13 cellular contexts compared by ENCODE assay signal in the genomic region with DNA sequence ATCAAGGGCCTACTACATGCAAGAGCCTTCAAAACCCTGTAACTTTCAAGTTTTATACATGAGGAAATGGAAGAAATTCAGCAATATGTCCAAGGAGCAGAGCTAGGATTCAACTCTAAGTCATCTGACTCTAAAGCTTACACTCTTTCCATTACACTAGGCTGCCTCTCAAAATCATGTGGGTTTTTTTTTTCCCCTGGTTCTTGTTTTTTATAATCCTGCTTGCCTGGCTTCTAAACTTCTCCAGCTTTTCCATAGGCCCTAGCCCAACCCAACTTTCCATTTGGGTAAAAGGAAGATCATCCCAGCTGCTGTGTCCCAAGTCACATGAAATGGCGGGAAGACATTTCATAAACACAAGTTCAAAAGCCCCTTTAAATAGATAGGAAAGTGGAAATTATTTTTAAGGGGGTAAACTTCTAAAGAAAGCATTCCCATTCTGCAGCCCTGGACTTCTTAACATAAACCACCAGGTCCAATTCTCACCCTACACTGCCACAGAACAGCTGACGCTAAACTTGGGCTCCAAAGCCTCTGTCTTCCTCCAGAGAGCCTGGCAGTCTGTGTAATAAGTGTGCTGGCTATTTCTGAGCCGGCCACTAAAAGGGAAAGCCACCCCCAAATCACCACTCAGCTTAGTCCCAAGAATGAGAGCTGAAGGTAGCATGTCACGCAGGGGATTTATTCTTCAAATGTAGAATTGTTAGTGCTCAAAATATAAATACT. TPM values are rescaled to one million over a fixed set of nuclear protein-coding genes. Genes with fewer than 3 reads are reported as not detected.
DNase-seq lines count a peak whose midpoint lies in the region; ATAC-seq and TF ChIP-seq lines count a peak whose summit lies in the region.
"Had no signal": no experiment of that assay in that cellular context is flagged by ENCODE, and none has a peak within 500 bp of the region (broad histone marks: within the 10 kb centered on the region; RNA-seq: fewer than 3 reads in every experiment).

No MANE protein-coding gene starts in this region.

- H3K4me1 ChIP-seq in left ventricle myocardium inferior (peaks cover 96% of the 10 kb centered on the region), upper lobe of right lung (peaks cover 51% of the 10 kb centered on the region)

- H3K36me3 ChIP-seq in left ventricle myocardium inferior (no peaks in the 10 kb centered on the region), upper lobe of right lung (no peaks in the 10 kb centered on the region)
- H3K36me3 ChIP-seq: BE2C had no signal

- peak overlapping the region; percentile 76 for H3K27ac ChIP-seq in left ventricle myocardium inferior (replicated peaks)
- H3K27ac ChIP-seq in angular gyrus (ENCODE audit: low read depth, low read length), result peak overlapping the region; percentile 65
- H3K27ac ChIP-seq in upper lobe of right lung, result peak overlapping the region; percentile 40

- POLR2A ChIA-PET in naive thymus-derived CD8-positive, alpha-beta T cell (lab: Charles Lee), result interaction anchor here (0.6 to 12.6 kb wide), 14 partner anchors 9 to 246 kb away, joined by 3 to 156 read pairs (median 5); no protein-coding TSS in a partner anchor

- intact Hi-C loops in left ventricle myocardium inferior (cut with micrococcal nuclease) (no loop called here), Right ventricle myocardium inferior (cut with DNase I) (no loop called here), upper lobe of right lung (cut with DNase I) (no loop called here), lower leg skin (cut with DNase I; ENCODE audit: low total_unique reads) (no loop called here)

- peaks cover 0 to 89% (median 19%) of the 10 kb centered on the region in 3 donors for H3K36me3 Mint-ChIP-seq in naive thymus-derived CD8-positive, alpha-beta T cell
- peaks cover 10% of the 10 kb centered on the region for H3K36me3 Mint-ChIP-seq in type B pancreatic cell

- no peak overlapping the region for H3K4me3 ChIP-seq in left ventricle myocardium inferior
- H3K4me3 ChIP-seq in upper lobe of right lung, result no peak overlapping the region
- H3K4me3 ChIP-seq in lower leg skin (ENCODE audit: low read depth, poor library complexity, severe bottlenecking), result no peak overlapping the region

- H3K9me3 ChIP-seq in left ventricle myocardium inferior (replicated peaks) (no peaks in the 10 kb centered on the region), upper lobe of right lung (no peaks in the 10 kb centered on the region)
- H3K9me3 ChIP-seq: BE2C had no signal

- DNase-seq in left ventricle myocardium inferior (no peak), Right ventricle myocardium inferior (ENCODE audit: missing footprints) (no peak), upper lobe of right lung (no peak), type B pancreatic cell (ENCODE audit: extremely low spot score, unreplicated experiment) (no peak), GM03348 (ENCODE audit: low spot score) (no peak), lower leg skin (ENCODE audit: low spot score in 2 of 2) (no peak)
- no peak for DNase-seq in naive thymus-derived CD8-positive, alpha-beta T cell
- DNase-seq: BE2C; MM.1S; NCI-H226; nephron progenitor cell; stimulated activated CD4-positive, alpha-beta T cell treated with anti-CD3 and anti-CD28 coated beads, Interleukin-12 subunit alpha, Interleukin-12 subunit beta, amount 100 ng/mL, for 4 hours had no signal

- H3K27ac Mint-ChIP-seq in naive thymus-derived CD8-positive, alpha-beta T cell, result peak overlapping the region; percentile 98 to 100 (median 99)
- no peak overlapping the region for H3K27ac Mint-ChIP-seq in type B pancreatic cell

- peaks cover 63 to 100% (median 97%) of the 10 kb centered on the region in 4 donors for H3K4me1 Mint-ChIP-seq in naive thymus-derived CD8-positive, alpha-beta T cell
- peaks cover 26% of the 10 kb centered on the region for H3K4me1 Mint-ChIP-seq in type B pancreatic cell (ENCODE audit: unreplicated experiment)

- no peaks in the 10 kb centered on the region for H3K27me3 ChIP-seq in left ventricle myocardium inferior (ENCODE audit: low read depth)
- no peaks in the 10 kb centered on the region for H3K27me3 ChIP-seq in upper lobe of right lung
- H3K27me3 ChIP-seq: BE2C had no signal

- no peak for TF ChIP-seq POLR2A in lower leg skin (IDR thresholded peaks at IDR 0.05)

- 77 to 82% methylated on average over 4 of the region's 4 CpGs for WGBS in lower leg skin, 2 donors

- no peaks in the 10 kb centered on the region for H3K27me3 Mint-ChIP-seq in naive thymus-derived CD8-positive, alpha-beta T cell
- no peaks in the 10 kb centered on the region for H3K27me3 Mint-ChIP-seq in type B pancreatic cell

- no peak for ATAC-seq in Right ventricle myocardium inferior
- peak in 1 of 2 donors; percentile 5 for ATAC-seq in naive thymus-derived CD8-positive, alpha-beta T cell
- no peak for ATAC-seq in upper lobe of right lung

- H3K4me3 Mint-ChIP-seq in naive thymus-derived CD8-positive, alpha-beta T cell, result peak overlapping the region; percentile 34 to 86 (median 82)
- no peak overlapping the region for H3K4me3 Mint-ChIP-seq in type B pancreatic cell
- H3K4me3 Mint-ChIP-seq: nephron progenitor cell had no signal

- TF ChIP-seq CTCF in left ventricle myocardium inferior (IDR thresholded peaks at IDR 0.05; ENCODE audit: borderline replicate concordance) (no peak), upper lobe of right lung (IDR thresholded peaks at IDR 0.05) (no peak), type B pancreatic cell (conservative IDR thresholded peaks at IDR 0.05) (no peak), lower leg skin (IDR thresholded peaks at IDR 0.05) (no peak)

- H3K9me3 Mint-ChIP-seq in naive thymus-derived CD8-positive, alpha-beta T cell, result no peaks in the 10 kb centered on the region
- no peaks in the 10 kb centered on the region for H3K9me3 Mint-ChIP-seq in type B pancreatic cell
- H3K9me3 Mint-ChIP-seq: nephron progenitor cell had no signal

RNA-seq across cellular contexts. Expression of a gene that starts 46.9 kb away (rescaled TPM):
- 15.7 TPM for total RNA-seq in left ventricle myocardium inferior
- 24.8 TPM for total RNA-seq in Right ventricle myocardium inferior
- 100 to 1,000 TPM; 177 to 185 TPM for total RNA-seq in naive thymus-derived CD8-positive, alpha-beta T cell
- polyA plus RNA-seq in naive thymus-derived CD8-positive, alpha-beta T cell, result 10 to 100 TPM; 72.3 to 74.3 (median 73.0) TPM
- 44.1 TPM for total RNA-seq in upper lobe of right lung
- 24.5 and 31.4 TPM in 2 replicates for total RNA-seq in type B pancreatic cell (ENCODE audit: low replicate concordance)
- total RNA-seq in lower leg skin, result 10 to 100 TPM; 39.3 to 57.2 (median 44.1) TPM
